ENCODE assay signal across 1 cellular context in the genomic region with DNA sequence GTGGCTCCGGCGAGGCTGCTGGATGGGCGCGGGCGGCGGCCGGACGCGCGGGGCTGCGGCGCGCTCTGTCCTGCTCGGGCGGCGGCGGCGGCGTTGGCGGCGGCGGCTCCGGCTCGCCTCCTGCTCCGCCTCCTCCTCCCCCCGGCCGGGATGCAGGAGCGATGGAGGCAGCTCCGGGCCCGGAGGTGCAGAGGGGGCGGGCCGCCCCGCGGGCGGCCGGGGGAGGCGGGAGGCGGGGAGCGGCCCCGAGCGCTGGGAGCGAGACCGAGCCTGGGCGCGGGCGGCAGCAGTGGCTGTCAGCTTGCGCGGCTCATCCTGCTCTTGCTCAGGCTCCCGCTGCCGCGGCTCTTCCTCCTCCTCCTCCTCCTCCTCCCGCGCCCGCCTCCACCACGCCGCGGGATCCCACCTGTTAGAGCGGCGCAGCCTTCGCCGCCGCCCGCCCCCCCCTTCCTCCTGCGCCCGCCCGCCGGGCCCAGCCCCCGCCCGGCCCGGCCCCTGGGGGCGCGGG.
A peak's percentile ranks its signal among the peaks of the same experiment; 100 is the strongest.
TF ChIP-seq lines count a peak whose summit lies in the region.

A gene with protein sequence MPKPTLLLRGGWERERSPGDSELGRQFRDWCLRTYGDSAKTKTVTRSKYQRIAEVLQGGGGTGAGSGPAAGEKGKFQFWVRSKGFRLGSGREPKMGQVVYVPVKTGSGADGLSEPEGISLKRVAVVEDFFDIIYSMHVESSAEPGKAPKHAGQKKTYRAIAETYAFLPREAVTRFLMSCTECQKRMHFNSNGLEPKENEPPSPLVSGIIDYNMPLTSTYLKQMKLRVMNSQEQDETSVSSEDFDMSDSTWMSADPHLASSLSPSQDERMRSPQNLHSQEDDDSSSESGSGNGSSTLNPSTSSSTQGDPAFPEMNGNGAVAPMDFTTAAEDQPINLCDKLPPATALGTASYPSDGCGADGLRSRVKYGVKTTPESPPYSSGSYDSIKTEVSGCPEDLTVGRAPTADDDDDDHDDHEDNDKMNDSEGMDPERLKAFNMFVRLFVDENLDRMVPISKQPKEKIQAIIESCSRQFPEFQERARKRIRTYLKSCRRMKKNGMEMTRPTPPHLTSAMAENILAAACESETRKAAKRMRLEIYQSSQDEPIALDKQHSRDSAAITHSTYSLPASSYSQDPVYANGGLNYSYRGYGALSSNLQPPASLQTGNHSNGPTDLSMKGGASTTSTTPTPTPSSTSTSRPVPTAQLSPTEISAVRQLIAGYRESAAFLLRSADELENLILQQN (minus strand): TSS at position 323 of the 508 bp plus-strand sequence. CDS start 443 bp downstream, outside the sequence.

TF ChIP-seq in K562, 482 proteins besides CTCF, POLR2A, EP300 and RAD21:
- peak; percentile 29; the same call in 1 of the 2 replicates for TF ChIP-seq PHF8 (IDR thresholded peaks at IDR 0.05; ENCODE audit: borderline replicate concordance, low read length)
- no peak for TF ChIP-seq GTF2A2 (tag; IDR thresholded peaks at IDR 0.05)
- no peak for TF ChIP-seq PHF20 (IDR thresholded peaks at IDR 0.05; ENCODE audit: partially characterized antibody)
- TF ChIP-seq CXXC5 (CRISPR knock-in tag; IDR thresholded peaks at IDR 0.05), result peak; percentile 38; the same call in 1 of the 2 replicates
- TF ChIP-seq, protein P1, sequence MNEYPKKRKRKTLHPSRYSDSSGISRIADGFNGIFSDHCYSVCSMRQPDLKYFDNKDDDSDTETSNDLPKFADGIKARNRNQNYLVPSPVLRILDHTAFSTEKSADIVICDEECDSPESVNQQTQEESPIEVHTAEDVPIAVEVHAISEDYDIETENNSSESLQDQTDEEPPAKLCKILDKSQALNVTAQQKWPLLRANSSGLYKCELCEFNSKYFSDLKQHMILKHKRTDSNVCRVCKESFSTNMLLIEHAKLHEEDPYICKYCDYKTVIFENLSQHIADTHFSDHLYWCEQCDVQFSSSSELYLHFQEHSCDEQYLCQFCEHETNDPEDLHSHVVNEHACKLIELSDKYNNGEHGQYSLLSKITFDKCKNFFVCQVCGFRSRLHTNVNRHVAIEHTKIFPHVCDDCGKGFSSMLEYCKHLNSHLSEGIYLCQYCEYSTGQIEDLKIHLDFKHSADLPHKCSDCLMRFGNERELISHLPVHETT (CRISPR knock-in tag; conservative IDR thresholded peaks at IDR 0.05 in 1 of 2, IDR thresholded peaks at IDR 0.05 in 1 of 2), result peak in 1 of 2 experiments; percentile 57; a peak in 2 of 4 replicates
- TF ChIP-seq EGR1 (conservative IDR thresholded peaks at IDR 0.05), result peak; percentile 44; the same call in 1 of the 2 replicates
- peak; percentile 37 for TF ChIP-seq CCNT2 (IDR thresholded peaks at IDR 0.05; ENCODE audit: borderline replicate concordance, extremely low read depth, insufficient read length, low read depth, low read length)
- TF ChIP-seq, protein P2, sequence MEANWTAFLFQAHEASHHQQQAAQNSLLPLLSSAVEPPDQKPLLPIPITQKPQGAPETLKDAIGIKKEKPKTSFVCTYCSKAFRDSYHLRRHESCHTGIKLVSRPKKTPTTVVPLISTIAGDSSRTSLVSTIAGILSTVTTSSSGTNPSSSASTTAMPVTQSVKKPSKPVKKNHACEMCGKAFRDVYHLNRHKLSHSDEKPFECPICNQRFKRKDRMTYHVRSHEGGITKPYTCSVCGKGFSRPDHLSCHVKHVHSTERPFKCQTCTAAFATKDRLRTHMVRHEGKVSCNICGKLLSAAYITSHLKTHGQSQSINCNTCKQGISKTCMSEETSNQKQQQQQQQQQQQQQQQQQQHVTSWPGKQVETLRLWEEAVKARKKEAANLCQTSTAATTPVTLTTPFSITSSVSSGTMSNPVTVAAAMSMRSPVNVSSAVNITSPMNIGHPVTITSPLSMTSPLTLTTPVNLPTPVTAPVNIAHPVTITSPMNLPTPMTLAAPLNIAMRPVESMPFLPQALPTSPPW (CRISPR knock-in tag; IDR thresholded peaks at IDR 0.05), result peak; percentile 91
- no peak for TF ChIP-seq TBP (optimal IDR thresholded peaks at IDR 0.05; ENCODE audit: low read depth, low read length)
- peak; percentile 36; the same call in 1 of the 2 replicates for TF ChIP-seq POLR2G (IDR thresholded peaks at IDR 0.05; ENCODE audit: low read depth, low read length)
- no peak for TF ChIP-seq ZNF133 (CRISPR knock-in tag; IDR thresholded peaks at IDR 0.05)
- TF ChIP-seq ZNF165 (CRISPR knock-in tag; IDR thresholded peaks at IDR 0.05; ENCODE audit: borderline replicate concordance), result no peak
- TF ChIP-seq ZNF263 (CRISPR knock-in tag; IDR thresholded peaks at IDR 0.05; ENCODE audit: borderline replicate concordance), result peak; percentile 81
- TF ChIP-seq, protein P3, sequence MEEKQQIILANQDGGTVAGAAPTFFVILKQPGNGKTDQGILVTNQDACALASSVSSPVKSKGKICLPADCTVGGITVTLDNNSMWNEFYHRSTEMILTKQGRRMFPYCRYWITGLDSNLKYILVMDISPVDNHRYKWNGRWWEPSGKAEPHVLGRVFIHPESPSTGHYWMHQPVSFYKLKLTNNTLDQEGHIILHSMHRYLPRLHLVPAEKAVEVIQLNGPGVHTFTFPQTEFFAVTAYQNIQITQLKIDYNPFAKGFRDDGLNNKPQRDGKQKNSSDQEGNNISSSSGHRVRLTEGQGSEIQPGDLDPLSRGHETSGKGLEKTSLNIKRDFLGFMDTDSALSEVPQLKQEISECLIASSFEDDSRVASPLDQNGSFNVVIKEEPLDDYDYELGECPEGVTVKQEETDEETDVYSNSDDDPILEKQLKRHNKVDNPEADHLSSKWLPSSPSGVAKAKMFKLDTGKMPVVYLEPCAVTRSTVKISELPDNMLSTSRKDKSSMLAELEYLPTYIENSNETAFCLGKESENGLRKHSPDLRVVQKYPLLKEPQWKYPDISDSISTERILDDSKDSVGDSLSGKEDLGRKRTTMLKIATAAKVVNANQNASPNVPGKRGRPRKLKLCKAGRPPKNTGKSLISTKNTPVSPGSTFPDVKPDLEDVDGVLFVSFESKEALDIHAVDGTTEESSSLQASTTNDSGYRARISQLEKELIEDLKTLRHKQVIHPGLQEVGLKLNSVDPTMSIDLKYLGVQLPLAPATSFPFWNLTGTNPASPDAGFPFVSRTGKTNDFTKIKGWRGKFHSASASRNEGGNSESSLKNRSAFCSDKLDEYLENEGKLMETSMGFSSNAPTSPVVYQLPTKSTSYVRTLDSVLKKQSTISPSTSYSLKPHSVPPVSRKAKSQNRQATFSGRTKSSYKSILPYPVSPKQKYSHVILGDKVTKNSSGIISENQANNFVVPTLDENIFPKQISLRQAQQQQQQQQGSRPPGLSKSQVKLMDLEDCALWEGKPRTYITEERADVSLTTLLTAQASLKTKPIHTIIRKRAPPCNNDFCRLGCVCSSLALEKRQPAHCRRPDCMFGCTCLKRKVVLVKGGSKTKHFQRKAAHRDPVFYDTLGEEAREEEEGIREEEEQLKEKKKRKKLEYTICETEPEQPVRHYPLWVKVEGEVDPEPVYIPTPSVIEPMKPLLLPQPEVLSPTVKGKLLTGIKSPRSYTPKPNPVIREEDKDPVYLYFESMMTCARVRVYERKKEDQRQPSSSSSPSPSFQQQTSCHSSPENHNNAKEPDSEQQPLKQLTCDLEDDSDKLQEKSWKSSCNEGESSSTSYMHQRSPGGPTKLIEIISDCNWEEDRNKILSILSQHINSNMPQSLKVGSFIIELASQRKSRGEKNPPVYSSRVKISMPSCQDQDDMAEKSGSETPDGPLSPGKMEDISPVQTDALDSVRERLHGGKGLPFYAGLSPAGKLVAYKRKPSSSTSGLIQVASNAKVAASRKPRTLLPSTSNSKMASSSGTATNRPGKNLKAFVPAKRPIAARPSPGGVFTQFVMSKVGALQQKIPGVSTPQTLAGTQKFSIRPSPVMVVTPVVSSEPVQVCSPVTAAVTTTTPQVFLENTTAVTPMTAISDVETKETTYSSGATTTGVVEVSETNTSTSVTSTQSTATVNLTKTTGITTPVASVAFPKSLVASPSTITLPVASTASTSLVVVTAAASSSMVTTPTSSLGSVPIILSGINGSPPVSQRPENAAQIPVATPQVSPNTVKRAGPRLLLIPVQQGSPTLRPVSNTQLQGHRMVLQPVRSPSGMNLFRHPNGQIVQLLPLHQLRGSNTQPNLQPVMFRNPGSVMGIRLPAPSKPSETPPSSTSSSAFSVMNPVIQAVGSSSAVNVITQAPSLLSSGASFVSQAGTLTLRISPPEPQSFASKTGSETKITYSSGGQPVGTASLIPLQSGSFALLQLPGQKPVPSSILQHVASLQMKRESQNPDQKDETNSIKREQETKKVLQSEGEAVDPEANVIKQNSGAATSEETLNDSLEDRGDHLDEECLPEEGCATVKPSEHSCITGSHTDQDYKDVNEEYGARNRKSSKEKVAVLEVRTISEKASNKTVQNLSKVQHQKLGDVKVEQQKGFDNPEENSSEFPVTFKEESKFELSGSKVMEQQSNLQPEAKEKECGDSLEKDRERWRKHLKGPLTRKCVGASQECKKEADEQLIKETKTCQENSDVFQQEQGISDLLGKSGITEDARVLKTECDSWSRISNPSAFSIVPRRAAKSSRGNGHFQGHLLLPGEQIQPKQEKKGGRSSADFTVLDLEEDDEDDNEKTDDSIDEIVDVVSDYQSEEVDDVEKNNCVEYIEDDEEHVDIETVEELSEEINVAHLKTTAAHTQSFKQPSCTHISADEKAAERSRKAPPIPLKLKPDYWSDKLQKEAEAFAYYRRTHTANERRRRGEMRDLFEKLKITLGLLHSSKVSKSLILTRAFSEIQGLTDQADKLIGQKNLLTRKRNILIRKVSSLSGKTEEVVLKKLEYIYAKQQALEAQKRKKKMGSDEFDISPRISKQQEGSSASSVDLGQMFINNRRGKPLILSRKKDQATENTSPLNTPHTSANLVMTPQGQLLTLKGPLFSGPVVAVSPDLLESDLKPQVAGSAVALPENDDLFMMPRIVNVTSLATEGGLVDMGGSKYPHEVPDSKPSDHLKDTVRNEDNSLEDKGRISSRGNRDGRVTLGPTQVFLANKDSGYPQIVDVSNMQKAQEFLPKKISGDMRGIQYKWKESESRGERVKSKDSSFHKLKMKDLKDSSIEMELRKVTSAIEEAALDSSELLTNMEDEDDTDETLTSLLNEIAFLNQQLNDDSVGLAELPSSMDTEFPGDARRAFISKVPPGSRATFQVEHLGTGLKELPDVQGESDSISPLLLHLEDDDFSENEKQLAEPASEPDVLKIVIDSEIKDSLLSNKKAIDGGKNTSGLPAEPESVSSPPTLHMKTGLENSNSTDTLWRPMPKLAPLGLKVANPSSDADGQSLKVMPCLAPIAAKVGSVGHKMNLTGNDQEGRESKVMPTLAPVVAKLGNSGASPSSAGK (IDR thresholded peaks at IDR 0.05), result no peak
- TF ChIP-seq, protein P4, sequence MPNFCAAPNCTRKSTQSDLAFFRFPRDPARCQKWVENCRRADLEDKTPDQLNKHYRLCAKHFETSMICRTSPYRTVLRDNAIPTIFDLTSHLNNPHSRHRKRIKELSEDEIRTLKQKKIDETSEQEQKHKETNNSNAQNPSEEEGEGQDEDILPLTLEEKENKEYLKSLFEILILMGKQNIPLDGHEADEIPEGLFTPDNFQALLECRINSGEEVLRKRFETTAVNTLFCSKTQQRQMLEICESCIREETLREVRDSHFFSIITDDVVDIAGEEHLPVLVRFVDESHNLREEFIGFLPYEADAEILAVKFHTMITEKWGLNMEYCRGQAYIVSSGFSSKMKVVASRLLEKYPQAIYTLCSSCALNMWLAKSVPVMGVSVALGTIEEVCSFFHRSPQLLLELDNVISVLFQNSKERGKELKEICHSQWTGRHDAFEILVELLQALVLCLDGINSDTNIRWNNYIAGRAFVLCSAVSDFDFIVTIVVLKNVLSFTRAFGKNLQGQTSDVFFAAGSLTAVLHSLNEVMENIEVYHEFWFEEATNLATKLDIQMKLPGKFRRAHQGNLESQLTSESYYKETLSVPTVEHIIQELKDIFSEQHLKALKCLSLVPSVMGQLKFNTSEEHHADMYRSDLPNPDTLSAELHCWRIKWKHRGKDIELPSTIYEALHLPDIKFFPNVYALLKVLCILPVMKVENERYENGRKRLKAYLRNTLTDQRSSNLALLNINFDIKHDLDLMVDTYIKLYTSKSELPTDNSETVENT (CRISPR knock-in tag; IDR thresholded peaks at IDR 0.05), result no peak
- TF ChIP-seq CTBP1 (IDR thresholded peaks at IDR 0.05; ENCODE audit: borderline replicate concordance), result peak; percentile 64
- no peak for TF ChIP-seq STAT5A (IDR thresholded peaks at IDR 0.05; ENCODE audit: borderline replicate concordance, low read length)
- TF ChIP-seq MAZ (CRISPR knock-in tag; conservative IDR thresholded peaks at IDR 0.05 in 1 of 2, IDR thresholded peaks at IDR 0.05 in 1 of 2), result peak in 1 of 2 experiments; percentile 44; a peak in 2 of 4 replicates
- peak in 1 of 3 experiments; percentile 37 for TF ChIP-seq YY1 (IDR thresholded peaks at IDR 0.05; ENCODE audit: borderline replicate concordance in 1 of 3, control insufficient read depth in 1 of 3, extremely low read depth in 1 of 3, insufficient read depth in 3 of 3, insufficient read length in 1 of 3, insufficient replicate concordance in 2 of 3, low read depth in 1 of 3, low read length in 2 of 3)
